In the genomic region with DNA sequence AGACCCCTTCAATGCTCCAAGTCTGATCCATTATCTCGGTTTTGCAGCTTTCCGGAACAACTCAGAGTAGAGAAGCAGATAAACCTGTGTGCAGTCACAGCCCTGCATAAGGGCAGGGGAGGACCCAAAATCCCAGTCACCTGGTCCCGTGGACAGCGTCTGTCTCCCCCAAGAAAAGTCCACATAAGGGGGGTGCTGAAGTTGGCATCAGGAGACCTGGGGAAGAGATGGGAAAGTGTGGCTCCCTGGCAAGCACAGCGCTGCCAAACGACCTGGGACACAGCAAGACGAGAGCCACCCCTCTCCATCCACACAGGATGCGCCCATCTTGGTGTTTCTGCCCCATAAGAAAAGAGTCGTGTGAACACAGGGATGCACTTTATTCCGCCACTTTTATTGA, we compare ENCODE assay signal across 28 cellular contexts. TPM values are rescaled to one million over a fixed set of nuclear protein-coding genes. Genes with fewer than 3 reads are reported as not detected.
DNase-seq lines count a peak whose midpoint lies in the region; ATAC-seq, FAIRE-seq and TF ChIP-seq lines count a peak whose summit lies in the region.
"Had no signal": no experiment of that assay in that cellular context is flagged by ENCODE, and none has a peak within 500 bp of the region (broad histone marks: within the 10 kb centered on the region; RNA-seq: fewer than 3 reads in every experiment).

No MANE protein-coding gene starts in this region.

- no peak overlapping the region for H3K27ac Mint-ChIP-seq in chondrocyte (ENCODE audit: unreplicated experiment)
- H3K27ac Mint-ChIP-seq: CD14-positive monocyte; CD4-positive, alpha-beta T cell; CD8-positive, alpha-beta memory T cell had no signal

- no peak overlapping the region for H3K23ac ChIP-seq in mesenchymal stem cell (ENCODE audit: low read length in 2 of 2)

- TF ChIP-seq CTCF in HEK293 (tag by site-specific recombination; IDR thresholded peaks at IDR 0.05) (no peak), chondrocyte (IDR thresholded peaks at IDR 0.05) (no peak), HepG2 (CRISPR knock-in tag; IDR thresholded peaks at IDR 0.05) (no peak)

- H2AK5ac ChIP-seq in mesenchymal stem cell (ENCODE audit: low read length, severe bottlenecking) = no peak overlapping the region

- H3K9ac ChIP-seq in HepG2 (ENCODE audit: insufficient read depth, low read depth, low read length) (no peak overlapping the region), mesenchymal stem cell (ENCODE audit: low read length) (no peak overlapping the region)
- H3K9ac ChIP-seq: BLaER1 treated with 17β-estradiol and CSF1 and Interleukin-3, amounts not matched to agents 10 nM and 100 nM; GM23248 had no signal

- no peak overlapping the region for H4K8ac ChIP-seq in mesenchymal stem cell (ENCODE audit: low read length)

- TF ChIP-seq EP300 in HepG2 (IDR thresholded peaks at IDR 0.05; ENCODE audit: low read depth in 2 of 2, low read length in 2 of 2) = no peak
- TF ChIP-seq EP300 in HepG2 (CRISPR knock-in tag; IDR thresholded peaks at IDR 0.05; ENCODE audit: borderline replicate concordance) = no peak

- no peaks in the 10 kb centered on the region for H3K27me3 ChIP-seq in HepG2 (ENCODE audit: control insufficient read depth in 1 of 2, insufficient read depth in 2 of 2, low read length in 2 of 2)
- no peaks in the 10 kb centered on the region for H3K27me3 ChIP-seq in mesenchymal stem cell (ENCODE audit: control insufficient read depth in 1 of 2, insufficient read depth in 1 of 2, low read length in 2 of 2)
- H3K27me3 ChIP-seq: BE2C; BLaER1 treated with 17β-estradiol and CSF1 and Interleukin-3, amounts not matched to agents 10 nM and 100 nM had no signal

- H2BK15ac ChIP-seq in mesenchymal stem cell (ENCODE audit: low read depth, poor library complexity, severe bottlenecking) = no peak overlapping the region

- no peaks in the 10 kb centered on the region for H3K9me3 Mint-ChIP-seq in chondrocyte (ENCODE audit: low read depth)
- H3K9me3 Mint-ChIP-seq: CD14-positive monocyte; CD4-positive, alpha-beta T cell; CD8-positive, alpha-beta memory T cell had no signal

- H3K4me2 ChIP-seq in HepG2 (ENCODE audit: low read depth, low read length) = no peak overlapping the region
- H3K4me2 ChIP-seq in mesenchymal stem cell (ENCODE audit: low read length, poor library complexity, severe bottlenecking) = no peak overlapping the region
- H3K4me2 ChIP-seq: A549 had no signal

- no peak for TF ChIP-seq RAD21 in HepG2 (CRISPR knock-in tag; IDR thresholded peaks at IDR 0.05)

- no peaks in the 10 kb centered on the region for H3K79me1 ChIP-seq in mesenchymal stem cell (replicated peaks; ENCODE audit: low read length, poor library complexity, severe bottlenecking)

- no peak overlapping the region for H3K4me3 ChIP-seq in HEK293 (ENCODE audit: low read depth, low read length)
- H3K4me3 ChIP-seq in HepG2 (replicated peaks in 1 of 3; ENCODE audit: insufficient read depth in 1 of 3, low read depth in 2 of 3, low read length in 3 of 3) = no peak overlapping the region
- H3K4me3 ChIP-seq in mesenchymal stem cell (ENCODE audit: insufficient read depth in 1 of 2, low read depth in 1 of 2, low read length in 2 of 2) = no peak overlapping the region
- H3K4me3 ChIP-seq: A549; BLaER1 treated with 17β-estradiol and CSF1 and Interleukin-3, amounts not matched to agents 10 nM and 100 nM; GM23248 had no signal

- FAIRE-seq in HepG2 (lab: Jason Lieb, UNC) = no peak
- FAIRE-seq: A549, D721Med, GM12891, GM18507, H1 had no signal

- intact Hi-C loops in HepG2 (cut with micrococcal nuclease; ENCODE audit: unreplicated experiment) = no loop called here

- H3K4me1 Mint-ChIP-seq in chondrocyte (ENCODE audit: low read depth) = no peaks in the 10 kb centered on the region
- H3K4me1 Mint-ChIP-seq: CD14-positive monocyte; CD8-positive, alpha-beta memory T cell had no signal

- H3K4me1 ChIP-seq in HEK293 (ENCODE audit: control insufficient read depth, insufficient read depth, low read length) = no peaks in the 10 kb centered on the region
- peaks cover 5% of the 10 kb centered on the region for H3K4me1 ChIP-seq in HepG2 (ENCODE audit: insufficient read depth, low read length)
- H3K4me1 ChIP-seq in mesenchymal stem cell (ENCODE audit: control insufficient read depth, insufficient read depth, low read depth, low read length) = no peaks in the 10 kb centered on the region
- H3K4me1 ChIP-seq: A549, BE2C had no signal

- no peaks in the 10 kb centered on the region for H3K27me3 Mint-ChIP-seq in chondrocyte (ENCODE audit: low read depth)
- H3K27me3 Mint-ChIP-seq: CD4-positive, alpha-beta T cell had no signal

- no TSS peak for BruUV-seq in HepG2 (replicated peaks; lab: Mats Ljungman, UMichigan)

- no peak overlapping the region for H2AFZ ChIP-seq in HepG2 (ENCODE audit: low read length)
- no peak overlapping the region for H2AFZ ChIP-seq in mesenchymal stem cell (ENCODE audit: low read depth, low read length)
- H2AFZ ChIP-seq: GM23248 had no signal

- H3K4ac ChIP-seq in mesenchymal stem cell (ENCODE audit: low read depth in 1 of 2, low read length in 2 of 2) = no peak overlapping the region

- CTCF ChIA-PET in HEK293 (lab: Yijun Ruan, JAX) = interaction anchor here (0.5 to 0.7 kb wide), 2 partner anchors 8 to 9 kb away, joined by 3 read pairs; no protein-coding TSS in a partner anchor
- CTCF ChIA-PET in HepG2 (lab: Yijun Ruan, JAX; ENCODE audit: low intra/inter-chr PET ratio, low total read pairs) = no interaction called here

- in situ Hi-C loops in HepG2 (cut with HindIII; ENCODE audit: extremely low pct_ligation_motif_present, low pct_unique_long_range_greater_than_20kb) = no loop called here

- no peak overlapping the region for H3K4me3 Mint-ChIP-seq in chondrocyte (ENCODE audit: unreplicated experiment)
- H3K4me3 Mint-ChIP-seq: CD14-positive monocyte; CD4-positive, alpha-beta T cell; CD8-positive, alpha-beta memory T cell had no signal

- WGBS in HepG2 (ENCODE audit: low lambda C conversion rate) = 95% methylated on average over 8 of the region's 10 CpGs
- WGBS in mesenchymal stem cell = 97% methylated on average over 10 of the region's 10 CpGs

- no peak overlapping the region for H3K14ac ChIP-seq in mesenchymal stem cell (ENCODE audit: low read length in 2 of 2)

- POLR2A ChIA-PET in HEK293 (lab: Yijun Ruan, JAX) = no interaction called here
- POLR2A ChIA-PET in HepG2 (lab: Yijun Ruan, JAX) = no interaction called here

- H2BK12ac ChIP-seq in mesenchymal stem cell (ENCODE audit: low read length in 2 of 2) = no peak overlapping the region

- H3K79me2 ChIP-seq in HepG2 (ENCODE audit: insufficient read depth, low read length) = no peaks in the 10 kb centered on the region

- H3K36me3 ChIP-seq in HEK293 (ENCODE audit: control insufficient read depth in 2 of 2, insufficient read depth in 1 of 2, low read length in 2 of 2) = peaks cover 0 to 35% of the 10 kb centered on the region in 2 experiments; a peak in 1 of 3 replicates
- H3K36me3 ChIP-seq in HepG2 (replicated peaks in 1 of 2; ENCODE audit: control insufficient read depth in 1 of 2, insufficient read depth in 2 of 2, low read length in 2 of 2) = peaks cover 4 to 21% of the 10 kb centered on the region in 2 experiments; a peak in 4 of 5 replicates
- H3K36me3 ChIP-seq in mesenchymal stem cell (ENCODE audit: control insufficient read depth in 1 of 2, insufficient read depth in 2 of 2, low read depth in 1 of 2, low read length in 2 of 2) = peaks cover 29 to 42% of the 10 kb centered on the region in 2 experiments
- H3K36me3 ChIP-seq: BE2C had no signal

- H2BK120ac ChIP-seq in mesenchymal stem cell (ENCODE audit: low read depth, low read length) = no peak overlapping the region

- H2BK5ac ChIP-seq in mesenchymal stem cell (ENCODE audit: low read depth, low read length, poor library complexity, severe bottlenecking) = peak overlapping the region; percentile 37

- ATAC-seq in HepG2 = no peak
- ATAC-seq in HG03135 (IDR thresholded peaks at IDR 0.05; ENCODE audit: unreplicated experiment) = no peak
- ATAC-seq in GM19351 (IDR thresholded peaks at IDR 0.05; ENCODE audit: unreplicated experiment) = no peak
- ATAC-seq in HG02571 (IDR thresholded peaks at IDR 0.05; ENCODE audit: unreplicated experiment) = no peak
- ATAC-seq: A549 had no signal

- H4K91ac ChIP-seq in mesenchymal stem cell (ENCODE audit: low read length) = no peak overlapping the region

- H3K9me3 ChIP-seq in HEK293 (ENCODE audit: control insufficient read depth, insufficient read depth, low read depth, low read length) (no peaks in the 10 kb centered on the region), HepG2 (ENCODE audit: low read length) (no peaks in the 10 kb centered on the region), mesenchymal stem cell (ENCODE audit: control insufficient read depth, low read length) (no peaks in the 10 kb centered on the region)
- H3K9me3 ChIP-seq: A549; BE2C; BLaER1 treated with 17β-estradiol and CSF1 and Interleukin-3, amounts not matched to agents 10 nM and 100 nM had no signal

- no peak for TF ChIP-seq POLR2A in HepG2 (IDR thresholded peaks at IDR 0.05; ENCODE audit: insufficient read depth in 1 of 2, low read depth in 2 of 2, low read length in 2 of 2)

- no peak overlapping the region for H3K18ac ChIP-seq in mesenchymal stem cell (ENCODE audit: low read depth in 1 of 2, low read length in 2 of 2)

- DNase-seq in chondrocyte (ENCODE audit: low spot score) = peak; percentile 21
- DNase-seq in HepG2 (ENCODE audit: low spot score) = no peak
- DNase-seq in mesenchymal stem cell = no peak
- DNase-seq in NCI-H510A treated with DMSO at 0.1 percent for 48 hours (lab: John Stamatoyannopoulos, UW) = no peak
- DNase-seq: 8988T; ACHN; AML-193; BE2C; CD4-positive, alpha-beta T cell; CD8-positive, alpha-beta memory T cell; DMS 273 treated with DMSO at 0.1 percent for 48 hours; DMS79; EL; GDM1; GM23248; H7; HCEC 1CT had no signal

- H3K27ac ChIP-seq in HEK293 (ENCODE audit: extremely low read depth, low read depth, low read length) = no peak overlapping the region
- no peak overlapping the region for H3K27ac ChIP-seq in HepG2 (ENCODE audit: extremely low read length, insufficient read depth, low read length)
- no peak overlapping the region for H3K27ac ChIP-seq in mesenchymal stem cell (ENCODE audit: low read length, poor library complexity, severe bottlenecking)
- H3K27ac ChIP-seq: A549; BLaER1 treated with 17β-estradiol and CSF1 and Interleukin-3, amounts not matched to agents 10 nM and 100 nM; GM23248 had no signal

- H3K36me3 Mint-ChIP-seq in chondrocyte (ENCODE audit: low read depth) = peaks cover 19% of the 10 kb centered on the region

- no peaks in the 10 kb centered on the region for H4K20me1 ChIP-seq in HepG2 (ENCODE audit: insufficient read depth, low read length)
- H4K20me1 ChIP-seq: BLaER1 treated with 17β-estradiol and CSF1 and Interleukin-3, amounts not matched to agents 10 nM and 100 nM had no signal

RNA-seq across cellular contexts. Expression of a gene that starts 27.9 kb away (rescaled TPM):
- total RNA-seq in chondrocyte (13.8 to 14.9 TPM (median 14.0 TPM) in 3 replicates), HepG2 (2016; rRNA removed; fragmentation: Illumina TruSeq; extraction: Trizol) (15.4 and 17.5 TPM in 2 replicates)
- total RNA-seq in HepG2 (2016; cell fraction: cytosol; rRNA removed; fragmentation: Illumina TruSeq; extraction: Trizol; ENCODE audit: low read depth) = 3.3 and 4.7 TPM in 2 replicates
- total RNA-seq in HepG2 (2016; cell fraction: insoluble cytoplasmic fraction; rRNA removed; fragmentation: Illumina TruSeq; extraction: Trizol) = 15.6 and 18.5 TPM in 2 replicates
- total RNA-seq in HepG2 (2016; cell fraction: membrane; rRNA removed; fragmentation: Illumina TruSeq; extraction: Trizol) = 14.1 and 16.1 TPM in 2 replicates
- total RNA-seq in HepG2 (2016; cell fraction: nucleus; rRNA removed; fragmentation: Illumina TruSeq; extraction: Trizol) = 7.1 and 7.5 TPM in 2 replicates
- 9.3 and 12.7 TPM in 2 replicates for polyA plus RNA-seq in HepG2 (2011; rRNA removed)
- 12.4 and 12.5 TPM in 2 replicates for polyA plus RNA-seq in HepG2 (2011; cell fraction: cytosol; rRNA removed)
- polyA plus RNA-seq in HepG2 (2011; cell fraction: nucleus; rRNA removed) = 7.4 and 9.5 TPM in 2 replicates
- 12.8 and 15.5 TPM in 2 replicates for polyA plus RNA-seq in HepG2 (2012)
- polyA plus RNA-seq in HepG2 (2016; cell fraction: cytosol; fragmentation: Illumina TruSeq; extraction: Trizol; ENCODE audit: low read depth) = 4.6 and 4.7 TPM in 2 replicates
- polyA plus RNA-seq in HepG2 (2016; cell fraction: insoluble cytoplasmic fraction; fragmentation: Illumina TruSeq; extraction: Trizol; ENCODE audit: low read depth) = 12.6 and 16.4 TPM in 2 replicates
- polyA plus RNA-seq in HepG2 (2016; cell fraction: membrane; fragmentation: Illumina TruSeq; extraction: Trizol; ENCODE audit: low read depth) = 10.4 and 12.4 TPM in 2 replicates
- 12.4 and 14.5 TPM in 2 replicates for polyA plus RNA-seq in HepG2 (2016; cell fraction: nucleus; fragmentation: Illumina TruSeq; extraction: Trizol; ENCODE audit: insufficient read depth, low read depth)
- 31.7 and 36.4 TPM in 2 replicates for polyA minus RNA-seq in HepG2 (2011; rRNA and poly(A)+ RNA removed; ENCODE audit: low replicate concordance)
- 10.6 and 14.5 TPM in 2 replicates for polyA minus RNA-seq in HepG2 (2011; cell fraction: cytosol; rRNA and poly(A)+ RNA removed)
- 5.5 and 7.7 TPM in 2 replicates for polyA minus RNA-seq in HepG2 (2011; cell fraction: nucleus; rRNA and poly(A)+ RNA removed)
- polyA plus RNA-seq in mesenchymal stem cell (2013, experiment 1 of 2) = 5.1 TPM
- polyA plus RNA-seq in mesenchymal stem cell (2013, experiment 2 of 2) = 5.1 TPM

RNA-seq across cellular contexts. Expression of a gene that starts 46.1 kb away (rescaled TPM):
- total RNA-seq in chondrocyte = 61.1 to 78.1 TPM (median 62.6 TPM) in 3 replicates
- 55.3 and 58.9 TPM in 2 replicates for total RNA-seq in HepG2 (2016; rRNA removed; fragmentation: Illumina TruSeq; extraction: Trizol)
- total RNA-seq in HepG2 (2016; cell fraction: cytosol; rRNA removed; fragmentation: Illumina TruSeq; extraction: Trizol; ENCODE audit: low read depth) = 67.3 and 69.4 TPM in 2 replicates
- 51.2 and 60.5 TPM in 2 replicates for total RNA-seq in HepG2 (2016; cell fraction: insoluble cytoplasmic fraction; rRNA removed; fragmentation: Illumina TruSeq; extraction: Trizol)
- 44.6 and 47.7 TPM in 2 replicates for total RNA-seq in HepG2 (2016; cell fraction: membrane; rRNA removed; fragmentation: Illumina TruSeq; extraction: Trizol)
- total RNA-seq in HepG2 (2016; cell fraction: nucleus; rRNA removed; fragmentation: Illumina TruSeq; extraction: Trizol) = 95.9 and 108 TPM in 2 replicates
- polyA plus RNA-seq in HepG2 (2011; rRNA removed) = 22.8 and 24.2 TPM in 2 replicates
- 8.9 and 13.1 TPM in 2 replicates for polyA plus RNA-seq in HepG2 (2011; cell fraction: cytosol; rRNA removed)
- 30.2 and 31.2 TPM in 2 replicates for polyA plus RNA-seq in HepG2 (2011; cell fraction: nucleus; rRNA removed)
- polyA plus RNA-seq in HepG2 (2012) = 23.3 and 26.9 TPM in 2 replicates
- polyA plus RNA-seq in HepG2 (2016; cell fraction: cytosol; fragmentation: Illumina TruSeq; extraction: Trizol; ENCODE audit: low read depth) = 0.58 and 1.1 TPM in 2 replicates
- polyA plus RNA-seq in HepG2 (2016; cell fraction: insoluble cytoplasmic fraction; fragmentation: Illumina TruSeq; extraction: Trizol; ENCODE audit: low read depth) = 26.8 and 27.2 TPM in 2 replicates
- 2.9 and 4.0 TPM in 2 replicates for polyA plus RNA-seq in HepG2 (2016; cell fraction: membrane; fragmentation: Illumina TruSeq; extraction: Trizol; ENCODE audit: low read depth)
- polyA plus RNA-seq in HepG2 (2016; cell fraction: nucleus; fragmentation: Illumina TruSeq; extraction: Trizol; ENCODE audit: insufficient read depth, low read depth) = 68.3 and 79.1 TPM in 2 replicates
- 27.6 and 45.1 TPM in 2 replicates for polyA minus RNA-seq in HepG2 (2011; rRNA and poly(A)+ RNA removed; ENCODE audit: low replicate concordance)
- polyA minus RNA-seq in HepG2 (2011; cell fraction: cytosol; rRNA and poly(A)+ RNA removed) = 30.7 and 32.8 TPM in 2 replicates
- polyA minus RNA-seq in HepG2 (2011; cell fraction: nucleus; rRNA and poly(A)+ RNA removed) = 132 and 137 TPM in 2 replicates
- polyA plus RNA-seq in mesenchymal stem cell (2013, experiment 1 of 2) = 14.7 TPM
- polyA plus RNA-seq in mesenchymal stem cell (2013, experiment 2 of 2) = 15.4 TPM
